ENCODE assay signal across 22 cellular contexts in the genomic region with DNA sequence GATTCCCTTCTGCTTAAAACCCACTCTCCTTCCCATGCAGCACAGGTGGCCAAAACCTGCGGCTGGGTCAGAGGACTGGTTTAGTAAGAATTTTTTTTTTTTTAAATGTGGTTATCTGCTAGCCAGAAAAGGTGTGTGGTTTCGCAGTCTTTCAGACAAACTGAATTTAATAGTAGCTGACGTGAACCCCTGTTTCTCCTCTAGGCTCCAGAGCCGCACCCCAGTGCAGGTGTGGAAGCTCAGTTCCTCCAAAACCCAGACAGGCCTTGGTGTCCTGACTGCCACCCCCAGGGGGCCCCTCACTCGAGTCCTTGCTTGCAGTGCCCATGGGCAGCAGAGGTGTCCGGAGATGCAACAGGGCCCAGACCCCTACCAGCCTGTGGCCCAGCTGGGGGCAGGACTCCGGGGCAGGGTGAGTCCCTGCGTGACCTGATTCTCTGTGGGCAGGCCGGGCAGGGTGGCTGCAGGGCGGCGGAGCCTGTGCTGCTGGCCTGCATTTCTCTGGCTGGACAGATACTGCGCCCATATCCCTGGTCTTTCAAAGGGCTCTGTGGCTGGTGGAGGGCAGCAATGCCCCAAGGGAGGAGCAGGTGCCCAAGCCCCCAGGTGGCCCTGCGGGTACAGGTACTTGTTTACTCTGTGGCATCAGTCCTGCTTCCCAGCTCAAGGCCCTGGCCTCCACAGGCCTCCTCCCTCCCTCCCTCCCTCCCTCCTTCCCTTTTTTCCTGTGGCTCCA. TPM values are rescaled to one million over a fixed set of nuclear protein-coding genes. Genes with fewer than 3 reads are reported as not detected.
DNase-seq lines count a peak whose midpoint lies in the region; ATAC-seq, FAIRE-seq and TF ChIP-seq lines count a peak whose summit lies in the region.
"Had no signal": no experiment of that assay in that cellular context is flagged by ENCODE, and none has a peak within 500 bp of the region (broad histone marks: within the 10 kb centered on the region; RNA-seq: fewer than 3 reads in every experiment).

No MANE protein-coding gene starts in this region.

- FAIRE-seq in HepG2 (lab: Jason Lieb, UNC): no peak
- no peak for FAIRE-seq in HTR-8/SVneo (lab: Jason Lieb, UNC)
- FAIRE-seq: K562 had no signal

- no peak overlapping the region for H3K4me3 ChIP-seq in HepG2 (replicated peaks in 1 of 3; ENCODE audit: insufficient read depth in 1 of 3, low read depth in 2 of 3, low read length in 3 of 3)
- no peak overlapping the region for H3K4me3 ChIP-seq in right lobe of liver
- no peak overlapping the region for H3K4me3 ChIP-seq in adrenal gland
- no peak overlapping the region for H3K4me3 ChIP-seq in neuronal stem cell (ENCODE audit: low read length in 2 of 2)
- H3K4me3 ChIP-seq: K562, smooth muscle cell had no signal

- peak overlapping the region; percentile 85 for H2AK5ac ChIP-seq in neuronal stem cell (ENCODE audit: low read depth, low read length)

- H3K4me2 ChIP-seq in HepG2 (ENCODE audit: low read depth, low read length) (no peak overlapping the region), neuronal stem cell (ENCODE audit: insufficient read depth, low read length, poor library complexity, severe bottlenecking) (no peak overlapping the region)

- H3K27me3 ChIP-seq in HepG2 (ENCODE audit: control insufficient read depth in 1 of 2, insufficient read depth in 2 of 2, low read length in 2 of 2): peaks cover 10 to 68% of the 10 kb centered on the region in 2 experiments
- no peaks in the 10 kb centered on the region for H3K27me3 ChIP-seq in right lobe of liver
- no peaks in the 10 kb centered on the region for H3K27me3 ChIP-seq in adrenal gland
- peaks cover 0 to 31% (median 3%) of the 10 kb centered on the region in 3 experiments for H3K27me3 ChIP-seq in neuronal stem cell (ENCODE audit: control insufficient read depth in 3 of 3, insufficient read depth in 3 of 3, low read depth in 1 of 3, low read length in 3 of 3)

- peak overlapping the region; percentile 93 for H2BK15ac ChIP-seq in neuronal stem cell (ENCODE audit: low read length)

- no peak overlapping the region for H4K8ac ChIP-seq in neuronal stem cell (ENCODE audit: low read depth, low read length)

- H3K14ac ChIP-seq in neuronal stem cell (ENCODE audit: low read length): no peak overlapping the region

- ATAC-seq in HepG2 (no peak), right lobe of liver (no peak)
- ATAC-seq: K562 had no signal

- DNase-seq in HepG2 (ENCODE audit: low spot score) (no peak), right lobe of liver (no peak), adrenal gland (peak in 4 of 7 donors; percentile 30 to 52 (median 44)), neuronal stem cell (ENCODE audit: low spot score) (no peak), erythroblast (lab: John Stamatoyannopoulos, UW) (no peak), HTR-8/SVneo (ENCODE audit: insufficient read length, low spot score) (no peak), NCI-H187 (lab: John Stamatoyannopoulos, UW) (no peak)
- DNase-seq: activated CD4-positive, alpha-beta T cell treated with anti-CD3 and anti-CD28 coated beads, Interleukin-2, amount 10 ng/mL, durations not matched to agents 24 days and 14 days; CD8-positive, alpha-beta memory T cell; DMS79 treated with DMSO at 0.1 percent for 48 hours; effector memory CD4-positive, alpha-beta T cell; immature natural killer cell; MV-4-11; naive thymus-derived CD8-positive, alpha-beta T cell; NCI-H1930; NCI-H345; stimulated activated CD4-positive, alpha-beta T cell treated with anti-CD3 and anti-CD28 coated beads, Interleukin-4, amount 100 ng/mL, for 24 hours; SW 1271 had no signal

- H3K79me1 ChIP-seq in neuronal stem cell (ENCODE audit: low read depth, low read length): no peaks in the 10 kb centered on the region

- no peak for TF ChIP-seq CTCF in HepG2 (CRISPR knock-in tag; IDR thresholded peaks at IDR 0.05)
- no peak for TF ChIP-seq CTCF in right lobe of liver (IDR thresholded peaks at IDR 0.05)
- no peak for TF ChIP-seq CTCF in adrenal gland (IDR thresholded peaks at IDR 0.05)

- no peak for TF ChIP-seq RAD21 in HepG2 (CRISPR knock-in tag; IDR thresholded peaks at IDR 0.05)

- no peak overlapping the region for H3K4ac ChIP-seq in neuronal stem cell (ENCODE audit: low read length)

- H4K20me1 ChIP-seq in HepG2 (ENCODE audit: insufficient read depth, low read length): no peaks in the 10 kb centered on the region

- TF ChIP-seq POLR2A in HepG2 (IDR thresholded peaks at IDR 0.05; ENCODE audit: insufficient read depth in 1 of 2, low read depth in 2 of 2, low read length in 2 of 2) (no peak), right lobe of liver (IDR thresholded peaks at IDR 0.05) (no peak), adrenal gland (IDR thresholded peaks at IDR 0.05) (no peak), erythroblast (IDR thresholded peaks at IDR 0.05; ENCODE audit: low read length) (no peak)

- in situ Hi-C loops in HepG2 (cut with HindIII; ENCODE audit: extremely low pct_ligation_motif_present, low pct_unique_long_range_greater_than_20kb): no loop called here

- no peaks in the 10 kb centered on the region for H3K79me2 ChIP-seq in HepG2 (ENCODE audit: insufficient read depth, low read length)

- H3K36me3 ChIP-seq in HepG2 (replicated peaks in 1 of 2; ENCODE audit: control insufficient read depth in 1 of 2, insufficient read depth in 2 of 2, low read length in 2 of 2): no peaks in the 10 kb centered on the region
- no peaks in the 10 kb centered on the region for H3K36me3 ChIP-seq in right lobe of liver
- H3K36me3 ChIP-seq in adrenal gland (replicated peaks in 1 of 2): no peaks in the 10 kb centered on the region
- no peaks in the 10 kb centered on the region for H3K36me3 ChIP-seq in neuronal stem cell (replicated peaks in 1 of 2; ENCODE audit: control insufficient read depth in 2 of 2, insufficient read depth in 2 of 2, low read length in 2 of 2)

- H2BK5ac ChIP-seq in neuronal stem cell (ENCODE audit: low read length): no peak overlapping the region

- H3K9me3 ChIP-seq in HepG2 (ENCODE audit: low read length) (no peaks in the 10 kb centered on the region), right lobe of liver (no peaks in the 10 kb centered on the region), adrenal gland (replicated peaks in 1 of 3) (no peaks in the 10 kb centered on the region), neuronal stem cell (replicated peaks in 1 of 2; ENCODE audit: control insufficient read depth in 2 of 2, insufficient read depth in 1 of 2, low read depth in 1 of 2, low read length in 2 of 2) (peaks cover 0 to 1% of the 10 kb centered on the region in 2 donors)

- H3K27ac ChIP-seq in HepG2 (ENCODE audit: extremely low read length, insufficient read depth, low read length) (no peak overlapping the region), right lobe of liver (no peak overlapping the region), adrenal gland (peak overlapping the region; percentile 78 to 99 (median 90)), neuronal stem cell (replicated peaks; ENCODE audit: low read length) (no peak overlapping the region)

- H2BK12ac ChIP-seq in neuronal stem cell (ENCODE audit: low read length): no peak overlapping the region

- intact Hi-C loops in HepG2 (cut with micrococcal nuclease; ENCODE audit: unreplicated experiment): no loop called here
- intact Hi-C loops in right lobe of liver (cut with DNase I): no loop called here
- intact Hi-C loops in adrenal gland (cut with DNase I): no loop called here

- BruUV-seq in HepG2 (replicated peaks; lab: Mats Ljungman, UMichigan): no TSS peak

- 38% methylated on average over 7 of the region's 13 CpGs for WGBS in HepG2 (ENCODE audit: low lambda C conversion rate)
- 86% methylated on average over 5 of the region's 13 CpGs for WGBS in right lobe of liver (ENCODE audit: insufficient coverage, low coverage, low lambda C conversion rate, missing lambda C conversion rate)
- WGBS in adrenal gland, 4 donors: 51 to 85% (median 66%) methylated on average over 7 to 13 of the region's 13 CpGs
- no CpG with 5 or more reads among the region's 13 CpGs for whole genome bisulfite sequencing in neuronal stem cell (ENCODE audit: extremely low coverage in 2 of 2, insufficient read length in 2 of 2, insufficient replicate concordance in 1 of 2), 2 donors

- peak overlapping the region; percentile 20 for H3K23ac ChIP-seq in neuronal stem cell (ENCODE audit: low read depth, low read length, poor library complexity)

- H3K4me1 ChIP-seq in HepG2 (ENCODE audit: insufficient read depth, low read length) (peaks cover 21% of the 10 kb centered on the region), right lobe of liver (no peaks in the 10 kb centered on the region), adrenal gland (replicated peaks in 1 of 2) (peaks cover 37 to 59% of the 10 kb centered on the region in 2 donors), neuronal stem cell (ENCODE audit: control insufficient read depth in 2 of 2, insufficient read depth in 1 of 2, low read depth in 1 of 2, low read length in 2 of 2) (peaks cover 0 to 6% of the 10 kb centered on the region in 2 donors)

- H3K18ac ChIP-seq in neuronal stem cell (ENCODE audit: low read length): peak overlapping the region; percentile 60

- CTCF ChIA-PET in HepG2 (lab: Yijun Ruan, JAX; ENCODE audit: low intra/inter-chr PET ratio, low total read pairs): no interaction called here

- H2AFZ ChIP-seq in HepG2 (ENCODE audit: low read length): no peak overlapping the region
- no peak overlapping the region for H2AFZ ChIP-seq in neuronal stem cell (ENCODE audit: low read length)

- H2BK120ac ChIP-seq in neuronal stem cell (ENCODE audit: low read depth, low read length): peak overlapping the region; percentile 54

- H3K9ac ChIP-seq in HepG2 (ENCODE audit: insufficient read depth, low read depth, low read length) (no peak overlapping the region), neuronal stem cell (ENCODE audit: low read depth, low read length, poor library complexity) (peak overlapping the region; percentile 37)

- peak overlapping the region; percentile 30 for H4K91ac ChIP-seq in neuronal stem cell (ENCODE audit: low read depth, low read length, poor library complexity)

- TF ChIP-seq EP300 in HepG2 (IDR thresholded peaks at IDR 0.05; ENCODE audit: low read depth in 2 of 2, low read length in 2 of 2) (no peak), HepG2 (CRISPR knock-in tag; IDR thresholded peaks at IDR 0.05; ENCODE audit: borderline replicate concordance) (no peak)

- POLR2A ChIA-PET in HepG2 (lab: Yijun Ruan, JAX): no interaction called here

RNA-seq across cellular contexts. Expression of gene KCNQ1, which starts 15.2 kb away (rescaled TPM):
- 0.02 TPM in 1 of 2 replicates, not detected in the other for total RNA-seq in HepG2 (2016; rRNA removed; fragmentation: Illumina TruSeq; extraction: Trizol)
- not detected in 2 replicates for total RNA-seq in HepG2 (2016; cell fraction: cytosol; rRNA removed; fragmentation: Illumina TruSeq; extraction: Trizol; ENCODE audit: low read depth)
- not detected in 2 replicates for total RNA-seq in HepG2 (2016; cell fraction: insoluble cytoplasmic fraction; rRNA removed; fragmentation: Illumina TruSeq; extraction: Trizol)
- total RNA-seq in HepG2 (2016; cell fraction: membrane; rRNA removed; fragmentation: Illumina TruSeq; extraction: Trizol): not detected in 2 replicates
- total RNA-seq in HepG2 (2016; cell fraction: nucleus; rRNA removed; fragmentation: Illumina TruSeq; extraction: Trizol): not detected in 2 replicates
- 0.08 and 0.13 TPM in 2 replicates for polyA plus RNA-seq in HepG2 (2011; rRNA removed)
- 0.01 TPM in 1 of 2 replicates, not detected in the other for polyA plus RNA-seq in HepG2 (2011; cell fraction: cytosol; rRNA removed)
- polyA plus RNA-seq in HepG2 (2011; cell fraction: nucleus; rRNA removed): 0.09 TPM in 1 of 2 replicates, not detected in the other
- not detected in 2 replicates for polyA plus RNA-seq in HepG2 (2012)
- polyA plus RNA-seq in HepG2 (2016; cell fraction: cytosol; fragmentation: Illumina TruSeq; extraction: Trizol; ENCODE audit: low read depth): not detected in 2 replicates
- polyA plus RNA-seq in HepG2 (2016; cell fraction: insoluble cytoplasmic fraction; fragmentation: Illumina TruSeq; extraction: Trizol; ENCODE audit: low read depth): not detected in 2 replicates
- not detected in 2 replicates for polyA plus RNA-seq in HepG2 (2016; cell fraction: membrane; fragmentation: Illumina TruSeq; extraction: Trizol; ENCODE audit: low read depth)
- not detected in 2 replicates for polyA plus RNA-seq in HepG2 (2016; cell fraction: nucleus; fragmentation: Illumina TruSeq; extraction: Trizol; ENCODE audit: insufficient read depth, low read depth)
- 0.06 and 1.8 TPM in 2 replicates for polyA minus RNA-seq in HepG2 (2011; rRNA and poly(A)+ RNA removed; ENCODE audit: low replicate concordance)
- polyA minus RNA-seq in HepG2 (2011; cell fraction: cytosol; rRNA and poly(A)+ RNA removed): not detected in 2 replicates
- 0.26 TPM in 1 of 2 replicates, not detected in the other for polyA minus RNA-seq in HepG2 (2011; cell fraction: nucleus; rRNA and poly(A)+ RNA removed)
- 1 to 10 TPM in 4 of 6 experiments, under 1 TPM in 2; 0.61 to 2.4 (median 1.8) TPM for total RNA-seq in right lobe of liver
- 100 to 1,000 TPM; 305 to 447 (median 355) TPM for total RNA-seq in adrenal gland
- polyA plus RNA-seq in adrenal gland: 100 to 1,000 TPM; 158 to 231 (median 182) TPM
- polyA plus RNA-seq in neuronal stem cell (2013, experiment 1 of 2): 1.2 TPM
- polyA plus RNA-seq in neuronal stem cell (2013, experiment 2 of 2): 1.1 TPM
- total RNA-seq: lung microvascular endothelial cell, RPMI7951 had no signal
- polyA plus RNA-seq: K562 had no signal

RNA-seq across cellular contexts. Expression of gene TRPM5, which starts 15.7 kb away (rescaled TPM):
- not detected in 2 replicates for total RNA-seq in HepG2 (2016; rRNA removed; fragmentation: Illumina TruSeq; extraction: Trizol)
- total RNA-seq in HepG2 (2016; cell fraction: cytosol; rRNA removed; fragmentation: Illumina TruSeq; extraction: Trizol; ENCODE audit: low read depth): not detected in 2 replicates
- total RNA-seq in HepG2 (2016; cell fraction: insoluble cytoplasmic fraction; rRNA removed; fragmentation: Illumina TruSeq; extraction: Trizol): not detected in 2 replicates
- total RNA-seq in HepG2 (2016; cell fraction: membrane; rRNA removed; fragmentation: Illumina TruSeq; extraction: Trizol): not detected in 2 replicates
- not detected in 2 replicates for total RNA-seq in HepG2 (2016; cell fraction: nucleus; rRNA removed; fragmentation: Illumina TruSeq; extraction: Trizol)
- polyA plus RNA-seq in HepG2 (2011; rRNA removed): 0.05 and 0.12 TPM in 2 replicates
- polyA plus RNA-seq in HepG2 (2011; cell fraction: cytosol; rRNA removed): 0.01 and 0.05 TPM in 2 replicates
- 0.69 and 1.1 TPM in 2 replicates for polyA plus RNA-seq in HepG2 (2011; cell fraction: nucleus; rRNA removed)
- 0.08 and 0.16 TPM in 2 replicates for polyA plus RNA-seq in HepG2 (2012)
- not detected in 2 replicates for polyA plus RNA-seq in HepG2 (2016; cell fraction: cytosol; fragmentation: Illumina TruSeq; extraction: Trizol; ENCODE audit: low read depth)
- polyA plus RNA-seq in HepG2 (2016; cell fraction: insoluble cytoplasmic fraction; fragmentation: Illumina TruSeq; extraction: Trizol; ENCODE audit: low read depth): not detected in 2 replicates
- not detected in 2 replicates for polyA plus RNA-seq in HepG2 (2016; cell fraction: membrane; fragmentation: Illumina TruSeq; extraction: Trizol; ENCODE audit: low read depth)
- polyA plus RNA-seq in HepG2 (2016; cell fraction: nucleus; fragmentation: Illumina TruSeq; extraction: Trizol; ENCODE audit: insufficient read depth, low read depth): not detected in 2 replicates
- 0.05 and 0.06 TPM in 2 replicates for polyA minus RNA-seq in HepG2 (2011; rRNA and poly(A)+ RNA removed; ENCODE audit: low replicate concordance)
- polyA minus RNA-seq in HepG2 (2011; cell fraction: cytosol; rRNA and poly(A)+ RNA removed): not detected in 2 replicates
- polyA minus RNA-seq in HepG2 (2011; cell fraction: nucleus; rRNA and poly(A)+ RNA removed): 0.13 and 0.25 TPM in 2 replicates
- total RNA-seq in right lobe of liver: not detected
- 1 to 10 TPM in 3 of 8 donors, under 1 TPM in 5; 0.32 to 2.4 (median 0.83) TPM for total RNA-seq in adrenal gland
- 1 to 10 TPM in 2 of 3 donors, not detected in 1; 3.0 to 7.4 TPM for polyA plus RNA-seq in adrenal gland
- 0.01 TPM for polyA plus RNA-seq in neuronal stem cell (2013, experiment 1 of 2)
- 0.01 TPM for polyA plus RNA-seq in neuronal stem cell (2013, experiment 2 of 2)
- total RNA-seq: activated CD4-positive, alpha-beta T cell treated with anti-CD3 and anti-CD28 coated beads, Interleukin-2, amount 10 ng/mL, durations not matched to agents 24 days and 14 days; CD8-positive, alpha-beta memory T cell; K562; lung microvascular endothelial cell; RPMI7951; smooth muscle cell had no signal
- polyA plus RNA-seq: CD8-positive, alpha-beta memory T cell; immature natural killer cell; K562; naive thymus-derived CD8-positive, alpha-beta T cell; smooth muscle cell had no signal

RNA-seq across cellular contexts. Expression of gene TSSC4, which starts 59.4 kb away (rescaled TPM):
- total RNA-seq in HepG2 (2016; rRNA removed; fragmentation: Illumina TruSeq; extraction: Trizol) (51.5 and 58.6 TPM in 2 replicates), right lobe of liver (10 to 100 TPM; 17.6 to 27.0 (median 19.5) TPM), adrenal gland (10 to 100 TPM; 28.7 to 53.6 (median 35.2) TPM)
- total RNA-seq in HepG2 (2016; cell fraction: cytosol; rRNA removed; fragmentation: Illumina TruSeq; extraction: Trizol; ENCODE audit: low read depth): 48.9 and 55.7 TPM in 2 replicates
- 51.6 and 61.0 TPM in 2 replicates for total RNA-seq in HepG2 (2016; cell fraction: insoluble cytoplasmic fraction; rRNA removed; fragmentation: Illumina TruSeq; extraction: Trizol)
- 52.4 and 71.0 TPM in 2 replicates for total RNA-seq in HepG2 (2016; cell fraction: membrane; rRNA removed; fragmentation: Illumina TruSeq; extraction: Trizol)
- total RNA-seq in HepG2 (2016; cell fraction: nucleus; rRNA removed; fragmentation: Illumina TruSeq; extraction: Trizol): 29.5 and 34.5 TPM in 2 replicates
- polyA plus RNA-seq in HepG2 (2011; rRNA removed) (16.2 and 20.5 TPM in 2 replicates), adrenal gland (10 to 100 TPM in 2 of 3 donors, 1 to 10 TPM in 1; 3.4 to 94.6 (median 69.6) TPM)
- polyA plus RNA-seq in HepG2 (2011; cell fraction: cytosol; rRNA removed): 13.8 and 24.4 TPM in 2 replicates
- 33.5 and 35.1 TPM in 2 replicates for polyA plus RNA-seq in HepG2 (2011; cell fraction: nucleus; rRNA removed)
- 17.3 and 21.8 TPM in 2 replicates for polyA plus RNA-seq in HepG2 (2012)
- 29.9 and 32.8 TPM in 2 replicates for polyA plus RNA-seq in HepG2 (2016; cell fraction: cytosol; fragmentation: Illumina TruSeq; extraction: Trizol; ENCODE audit: low read depth)
- polyA plus RNA-seq in HepG2 (2016; cell fraction: insoluble cytoplasmic fraction; fragmentation: Illumina TruSeq; extraction: Trizol; ENCODE audit: low read depth): 34.6 and 35.0 TPM in 2 replicates
- 34.0 and 36.0 TPM in 2 replicates for polyA plus RNA-seq in HepG2 (2016; cell fraction: membrane; fragmentation: Illumina TruSeq; extraction: Trizol; ENCODE audit: low read depth)
- polyA plus RNA-seq in HepG2 (2016; cell fraction: nucleus; fragmentation: Illumina TruSeq; extraction: Trizol; ENCODE audit: insufficient read depth, low read depth): 42.1 and 44.0 TPM in 2 replicates
- 19.1 and 32.1 TPM in 2 replicates for polyA minus RNA-seq in HepG2 (2011; rRNA and poly(A)+ RNA removed; ENCODE audit: low replicate concordance)
- polyA minus RNA-seq in HepG2 (2011; cell fraction: cytosol; rRNA and poly(A)+ RNA removed): 12.8 and 15.7 TPM in 2 replicates
- polyA minus RNA-seq in HepG2 (2011; cell fraction: nucleus; rRNA and poly(A)+ RNA removed): 26.6 and 27.8 TPM in 2 replicates
- 50.8 TPM for polyA plus RNA-seq in neuronal stem cell (2013, experiment 1 of 2)
- polyA plus RNA-seq in neuronal stem cell (2013, experiment 2 of 2): 54.1 TPM

Comparison
In these comparisons a context has a peak if more than half of its experiments do, and no peak if none do; other contexts are left out.
1. DNase-seq: peak in adrenal gland (4 of 7); none in HepG2 (single experiment), right lobe of liver (0 of 3), neuronal stem cell (single experiment), erythroblast (0 of 2), HTR-8/SVneo (single experiment) and NCI-H187 (0 of 2).
2. H3K27ac ChIP-seq: peak in adrenal gland (5 of 5); none in HepG2 (single experiment), right lobe of liver (0 of 3) and neuronal stem cell (single experiment).
3. RNA of gene KCNQ1, which starts 15.2 kb away (total RNA-seq): 305 to 447 TPM in adrenal gland; 0.61 to 2.4 TPM in right lobe of liver and 0.02 TPM in HepG2; every median in the first group is over 10 times any median in the second.